Comparison of ENCODE assay signal across 1 cellular context in the genomic region with DNA sequence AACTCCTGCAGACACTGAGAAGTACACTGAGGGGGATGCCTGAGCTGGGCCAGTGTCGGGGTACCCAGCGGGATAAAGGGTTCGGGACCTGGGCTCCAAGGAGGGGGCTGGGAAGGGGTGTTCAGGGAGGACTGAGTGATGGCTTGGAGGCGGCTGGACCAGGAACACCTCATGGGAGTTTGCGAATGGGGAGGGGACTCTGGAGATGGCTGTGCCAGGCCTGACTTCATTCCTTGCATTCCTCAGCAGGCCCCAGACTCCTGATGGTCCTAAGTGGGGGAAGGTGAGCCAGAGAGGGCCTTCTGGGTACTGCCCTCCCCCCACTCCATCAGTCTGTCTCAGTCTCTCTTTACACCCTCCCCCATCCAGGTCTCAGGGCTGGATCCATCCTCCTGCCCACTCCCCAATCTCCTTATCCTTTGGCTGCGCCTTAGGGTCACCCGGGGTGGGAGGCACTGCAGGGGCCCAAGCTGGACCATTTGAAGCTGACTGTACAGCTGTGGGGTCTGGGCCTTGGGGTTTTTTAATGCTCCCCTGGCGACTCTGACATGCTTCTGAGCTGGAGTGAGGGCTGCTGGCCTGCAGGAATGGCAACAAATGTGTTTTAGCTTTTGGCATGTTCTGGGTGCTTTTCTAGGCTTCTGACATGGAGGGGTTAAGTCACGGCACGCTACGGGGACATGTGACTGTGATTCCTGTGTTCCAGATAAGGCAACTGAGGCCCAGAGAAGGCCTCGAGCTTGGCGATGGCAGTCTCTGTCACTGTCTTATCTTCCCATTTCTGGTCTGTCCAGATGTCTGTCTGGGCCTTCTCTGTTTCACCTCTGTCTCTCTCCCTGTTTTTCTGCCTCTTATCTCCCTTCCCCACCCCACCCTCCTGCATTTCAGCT.
TF ChIP-seq lines count a peak whose summit lies in the region.

No MANE protein-coding gene starts in this region.

TF ChIP-seq in HEK293, 187 proteins besides CTCF, POLR2A, EP300 and RAD21 (continued from another document):
- TF ChIP-seq, protein P1, sequence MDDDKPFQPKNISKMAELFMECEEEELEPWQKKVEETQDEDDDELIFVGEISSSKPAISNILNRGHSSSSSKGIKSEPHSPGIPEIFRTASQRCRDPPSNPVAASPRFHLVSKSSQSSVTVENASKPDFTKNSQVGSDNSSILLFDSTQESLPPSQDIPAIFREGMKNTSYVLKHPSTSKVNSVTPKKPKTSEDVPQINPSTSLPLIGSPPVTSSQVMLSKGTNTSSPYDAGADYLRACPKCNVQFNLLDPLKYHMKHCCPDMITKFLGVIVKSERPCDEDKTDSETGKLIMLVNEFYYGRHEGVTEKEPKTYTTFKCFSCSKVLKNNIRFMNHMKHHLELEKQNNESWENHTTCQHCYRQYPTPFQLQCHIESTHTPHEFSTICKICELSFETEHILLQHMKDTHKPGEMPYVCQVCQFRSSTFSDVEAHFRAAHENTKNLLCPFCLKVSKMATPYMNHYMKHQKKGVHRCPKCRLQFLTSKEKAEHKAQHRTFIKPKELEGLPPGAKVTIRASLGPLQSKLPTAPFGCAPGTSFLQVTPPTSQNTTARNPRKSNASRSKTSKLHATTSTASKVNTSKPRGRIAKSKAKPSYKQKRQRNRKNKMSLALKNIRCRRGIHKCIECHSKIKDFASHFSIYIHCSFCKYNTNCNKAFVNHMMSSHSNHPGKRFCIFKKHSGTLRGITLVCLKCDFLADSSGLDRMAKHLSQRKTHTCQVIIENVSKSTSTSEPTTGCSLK (tag by site-specific recombination; IDR thresholded peaks at IDR 0.05) = no peak
- TF ChIP-seq ZFP41 (tag by site-specific recombination; IDR thresholded peaks at IDR 0.05; ENCODE audit: borderline replicate concordance) (no peak), ZEB2 (tag by site-specific recombination; IDR thresholded peaks at IDR 0.05) (no peak)
